Comparison of ENCODE assay signal across 24 cellular contexts in genomic region chr5:104551628-104552027, GRCh38.
"Had no signal": no experiment of that assay in that cellular context is flagged by ENCODE, and none has a peak within 500 bp of the region (broad histone marks: within the 10 kb centered on the region; RNA-seq: fewer than 3 reads in every experiment).

No MANE protein-coding gene starts in this region.

- H3K27ac ChIP-seq: coronary artery, dorsolateral prefrontal cortex, esophagus muscularis mucosa, foreskin keratinocyte, gastroesophageal sphincter, heart left ventricle, hepatocyte, left lung, lower lobe of right lung had no signal

- H3K27ac Mint-ChIP-seq: immature natural killer cell; mesothelial cell of epicardium; naive B cell; naive thymus-derived CD8-positive, alpha-beta T cell had no signal

- H3K4me1 ChIP-seq: esophagus muscularis mucosa, foreskin keratinocyte, gastroesophageal sphincter, heart left ventricle, left lung, lower lobe of right lung had no signal

- H3K27me3 Mint-ChIP-seq: naive B cell; naive thymus-derived CD8-positive, alpha-beta T cell had no signal

- ATAC-seq: foreskin keratinocyte; gastroesophageal sphincter; heart left ventricle; left cardiac atrium; left lung; left ventricle myocardium superior; lower lobe of right lung; mucosa of descending colon; naive thymus-derived CD8-positive, alpha-beta T cell had no signal

- H3K79me2 ChIP-seq: hepatocyte had no signal

- H3K36me3 Mint-ChIP-seq: immature natural killer cell; naive B cell; naive thymus-derived CD8-positive, alpha-beta T cell had no signal

- H3K4me3 ChIP-seq: coronary artery, dorsolateral prefrontal cortex, esophagus muscularis mucosa, gastroesophageal sphincter, heart left ventricle, hepatocyte, left lung, lower lobe of right lung, mucosa of descending colon had no signal

- H3K4me1 Mint-ChIP-seq: immature natural killer cell; naive B cell; naive thymus-derived CD8-positive, alpha-beta T cell had no signal

- H3K27me3 ChIP-seq: dorsolateral prefrontal cortex, esophagus muscularis mucosa, foreskin keratinocyte, gastroesophageal sphincter, heart left ventricle, hepatocyte, left lung had no signal

- H3K9me3 ChIP-seq: esophagus muscularis mucosa, gastroesophageal sphincter, left lung, lower lobe of right lung, mucosa of descending colon had no signal

- H3K4me3 Mint-ChIP-seq: immature natural killer cell; mesothelial cell of epicardium; naive B cell; naive thymus-derived CD8-positive, alpha-beta T cell had no signal

- H3K4me2 ChIP-seq: hepatocyte had no signal

- DNase-seq: dermis blood vessel endothelial cell; dorsolateral prefrontal cortex; effector CD4-positive, alpha-beta T cell; effector memory CD4-positive, alpha-beta T cell; foreskin keratinocyte; heart left ventricle; hypothalamus; immature natural killer cell; islet precursor cell; kidney; kidney glomerular epithelial cell; left cardiac atrium; left lung; left ventricle myocardium superior; lower lobe of right lung; mesenchymal stem cell; mucosa of descending colon; naive B cell; naive thymus-derived CD8-positive, alpha-beta T cell had no signal

- H2AFZ ChIP-seq: hepatocyte had no signal

- H3K36me3 ChIP-seq: esophagus muscularis mucosa, gastroesophageal sphincter, heart left ventricle, left lung, lower lobe of right lung had no signal
